ENCODE assay signal across 10 cellular contexts in genomic region chr1:2276803-2277580, GRCh38. TPM values are rescaled to one million over a fixed set of nuclear protein-coding genes. Genes with fewer than 3 reads are reported as not detected.
A peak's percentile ranks its signal among the peaks of the same experiment; 100 is the strongest.
DNase-seq lines count a peak whose midpoint lies in the region; ATAC-seq and TF ChIP-seq lines count a peak whose summit lies in the region.
"Had no signal": no experiment of that assay in that cellular context is flagged by ENCODE, and none has a peak within 500 bp of the region (broad histone marks: within the 10 kb centered on the region; RNA-seq: fewer than 3 reads in every experiment).

No MANE protein-coding gene starts in this region.

- H3K4me2 ChIP-seq in GM23338, result peak overlapping the region; percentile 73; the same call in 1 of the 2 replicates
- H3K4me2 ChIP-seq in smooth muscle cell, result no peak overlapping the region
- H3K4me2 ChIP-seq: KMS-11 had no signal

- H3K27ac ChIP-seq in GM23338 (ENCODE audit: low read depth) (peak overlapping the region; percentile 89), smooth muscle cell (ENCODE audit: low read depth) (peak overlapping the region; percentile 42)
- H3K27ac ChIP-seq: KMS-11 had no signal

- intact Hi-C loops in activated CD8-positive, alpha-beta T cell treated with anti-CD3 and anti-CD28 coated beads for 36 hours (cut with micrococcal nuclease), result no loop called here

- DNase-seq in GM23338 (ENCODE audit: low spot score), result no peak
- no peak for DNase-seq in activated CD8-positive, alpha-beta T cell treated with anti-CD3 and anti-CD28 coated beads for 36 hours
- peak; percentile 64 for DNase-seq in fibroblast of pulmonary artery (ENCODE audit: low read depth)
- no peak for DNase-seq in smooth muscle cell (lab: John Stamatoyannopoulos, UW; ENCODE audit: unreplicated experiment)
- no peak for DNase-seq in NCI-H446 treated with DMSO at 0.1 percent for 48 hours (lab: John Stamatoyannopoulos, UW)
- DNase-seq: stimulated activated CD4-positive, alpha-beta T cell treated with anti-CD3 and anti-CD28 coated beads, Interleukin-4, amount 100 ng/mL, for 4 hours had no signal

- no peaks in the 10 kb centered on the region for H3K9me3 ChIP-seq in smooth muscle cell (replicated peaks; ENCODE audit: low read depth)

- no peak overlapping the region for H3K4me3 ChIP-seq in GM23338
- H3K4me3 ChIP-seq in fibroblast of pulmonary artery (replicated peaks; ENCODE audit: low read depth, low read length), result no peak overlapping the region
- no peak overlapping the region for H3K4me3 ChIP-seq in smooth muscle cell

- H3K27ac Mint-ChIP-seq in GM23338, result peak overlapping the region; percentile 96
- peak overlapping the region; percentile 42 for H3K27ac Mint-ChIP-seq in activated CD8-positive, alpha-beta T cell treated with anti-CD3 and anti-CD28 coated beads for 36 hours

- 77% methylated on average over 12 of the region's 12 CpGs for WGBS in smooth muscle cell (ENCODE audit: low lambda C conversion rate)

- POLR2A ChIA-PET in activated CD8-positive, alpha-beta T cell treated with anti-CD3 and anti-CD28 coated beads for 36 hours (lab: Charles Lee), result interaction anchor here (1.0 to 1.7 kb wide), 2 partner anchors 14 to 15 kb away, joined by 3 to 6 read pairs; no protein-coding TSS in a partner anchor

- peaks cover 26% of the 10 kb centered on the region for H3K27me3 Mint-ChIP-seq in GM23338 (ENCODE audit: insufficient read depth, low read depth, poor library complexity)
- H3K27me3 Mint-ChIP-seq in activated CD8-positive, alpha-beta T cell treated with anti-CD3 and anti-CD28 coated beads for 36 hours, result no peaks in the 10 kb centered on the region

- H3K79me2 ChIP-seq in GM23338 (replicated peaks; ENCODE audit: insufficient read depth), result peaks cover 73% of the 10 kb centered on the region
- H3K79me2 ChIP-seq in smooth muscle cell (ENCODE audit: low read depth), result peaks cover 79% of the 10 kb centered on the region

- H3K27me3 ChIP-seq in GM23338 (ENCODE audit: insufficient read depth) (no peaks in the 10 kb centered on the region), smooth muscle cell (ENCODE audit: low read depth) (no peaks in the 10 kb centered on the region)

- H3K9ac ChIP-seq in smooth muscle cell (ENCODE audit: low read depth), result no peak overlapping the region
- H3K9ac ChIP-seq: KMS-11 had no signal

- H3K4me1 ChIP-seq in GM23338 (ENCODE audit: insufficient read depth) (peaks cover 55% of the 10 kb centered on the region), smooth muscle cell (ENCODE audit: low read depth) (peaks cover 50% of the 10 kb centered on the region)

- H3F3A ChIP-seq in GM23338 (replicated peaks; ENCODE audit: low read depth), result 0 out of 2 replicates have a peak, but pooled peaks cover 23% of the 10 kb centered on the region
- no peaks in the 10 kb centered on the region for H3F3A ChIP-seq in smooth muscle cell (ENCODE audit: low read depth)

- H4K20me1 ChIP-seq in GM23338 (replicated peaks; ENCODE audit: insufficient read depth) (peaks cover 11% of the 10 kb centered on the region; the same call in 1 of the 2 replicates), smooth muscle cell (ENCODE audit: low read depth) (peaks cover 81% of the 10 kb centered on the region)

- peaks cover 60% of the 10 kb centered on the region for H3K4me1 Mint-ChIP-seq in GM23338
- peaks cover 65% of the 10 kb centered on the region for H3K4me1 Mint-ChIP-seq in activated CD8-positive, alpha-beta T cell treated with anti-CD3 and anti-CD28 coated beads for 36 hours (ENCODE audit: low read depth)

- H2AFZ ChIP-seq in GM23338 (no peak overlapping the region), smooth muscle cell (ENCODE audit: low read depth) (no peak overlapping the region)

- H3K36me3 ChIP-seq in GM23338 (ENCODE audit: insufficient read depth) (no peaks in the 10 kb centered on the region; the same call in 1 of the 2 replicates), smooth muscle cell (ENCODE audit: low read depth) (no peaks in the 10 kb centered on the region)

- H3K9me2 ChIP-seq in GM23338 (ENCODE audit: insufficient read depth), result no peaks in the 10 kb centered on the region

- TF ChIP-seq CTCF in GM23338 (conservative IDR thresholded peaks at IDR 0.05; ENCODE audit: low read depth in 2 of 2) (no peak), fibroblast of pulmonary artery (IDR thresholded peaks at IDR 0.05; ENCODE audit: low read length, missing control alignments) (no peak), smooth muscle cell (IDR thresholded peaks at IDR 0.05; ENCODE audit: borderline replicate concordance, insufficient read depth, poor library complexity, severe bottlenecking) (no peak)
- TF ChIP-seq CTCF in activated CD8-positive, alpha-beta T cell treated with anti-CD3 and anti-CD28 coated beads for 36 hours (IDR thresholded peaks at IDR 0.05), result no peak

- peak overlapping the region; percentile 48; the same call in 1 of the 3 replicates for H3K4me3 Mint-ChIP-seq in GM23338
- no peak overlapping the region for H3K4me3 Mint-ChIP-seq in activated CD8-positive, alpha-beta T cell treated with anti-CD3 and anti-CD28 coated beads for 36 hours

- peaks cover 27% of the 10 kb centered on the region for H3K36me3 Mint-ChIP-seq in GM23338 (ENCODE audit: low read depth)
- peaks cover 14% of the 10 kb centered on the region for H3K36me3 Mint-ChIP-seq in activated CD8-positive, alpha-beta T cell treated with anti-CD3 and anti-CD28 coated beads for 36 hours (ENCODE audit: low read depth)

- CTCF ChIA-PET in activated CD8-positive, alpha-beta T cell treated with anti-CD3 and anti-CD28 coated beads for 36 hours (lab: Charles Lee), result interaction anchor here (1.2 to 1.3 kb wide), 2 partner anchors 10 to 38 kb away, joined by 3 to 5 read pairs; no protein-coding TSS in a partner anchor

- H3K9me3 Mint-ChIP-seq in GM23338, result peaks cover 7% of the 10 kb centered on the region; the same call in 2 of the 3 replicates
- no peaks in the 10 kb centered on the region for H3K9me3 Mint-ChIP-seq in activated CD8-positive, alpha-beta T cell treated with anti-CD3 and anti-CD28 coated beads for 36 hours

- no peak for ATAC-seq in GM23338
- ATAC-seq in activated CD8-positive, alpha-beta T cell treated with anti-CD3 and anti-CD28 coated beads for 36 hours, result no peak
- ATAC-seq in GM21367 (IDR thresholded peaks at IDR 0.05; ENCODE audit: unreplicated experiment), result no peak
- ATAC-seq in HG02759 (IDR thresholded peaks at IDR 0.05; ENCODE audit: unreplicated experiment), result no peak
- ATAC-seq in HG02870 (IDR thresholded peaks at IDR 0.05; ENCODE audit: unreplicated experiment), result no peak

TF ChIP-seq in GM23338, 12 proteins besides CTCF, POLR2A, EP300 and RAD21 (continues in another document):
- TF ChIP-seq EZH2 (IDR thresholded peaks at IDR 0.05; ENCODE audit: low read depth, unreplicated experiment), result no peak
- TF ChIP-seq JUNB (IDR thresholded peaks at IDR 0.05; ENCODE audit: unreplicated experiment), result no peak
- no peak for TF ChIP-seq ETS1 (IDR thresholded peaks at IDR 0.05)
- TF ChIP-seq ZNF114 (CRISPR knock-in tag; IDR thresholded peaks at IDR 0.05), result no peak
- no peak for TF ChIP-seq STAT1 (IDR thresholded peaks at IDR 0.05; ENCODE audit: unreplicated experiment)
- no peak for TF ChIP-seq REST (IDR thresholded peaks at IDR 0.05; ENCODE audit: unreplicated experiment)
- no peak for TF ChIP-seq CREB1 (CRISPR knock-in tag; IDR thresholded peaks at IDR 0.05; ENCODE audit: low read depth)

RNA-seq across cellular contexts. Expression of gene SKI, which starts 48.9 kb away (rescaled TPM):
- 62.8 and 66.8 TPM in 2 replicates for total RNA-seq in GM23338 (2014; rRNA removed; shearing (Covaris generic))
- polyA plus RNA-seq in GM23338 (2016; fragmentation: Nextera tagmentation; extraction: Ambion mirVana) (9.3 and 10.4 TPM in 2 replicates), smooth muscle cell (4.2 and 6.8 TPM in 2 replicates)
- total RNA-seq in activated CD8-positive, alpha-beta T cell treated with anti-CD3 and anti-CD28 coated beads for 36 hours, result 10 to 100 TPM; 27.5 to 28.3 TPM
- total RNA-seq in smooth muscle cell, result 14.4 and 19.6 TPM in 2 replicates
